In genomic region chr16:2058901-2059300, GRCh38 we compare ENCODE assay signal across 18 cellular contexts. TPM values are rescaled to one million over a fixed set of nuclear protein-coding genes. Genes with fewer than 3 reads are reported as not detected.
"Had no signal": no experiment of that assay in that cellular context is flagged by ENCODE, and none has a peak within 500 bp of the region (broad histone marks: within the 10 kb centered on the region; RNA-seq: fewer than 3 reads in every experiment).

No MANE protein-coding gene starts in this region.

- ATAC-seq: activated CD8-positive, alpha-beta T cell treated with anti-CD3 and anti-CD28 coated beads for 36 hours; activated T-cell treated with anti-CD3 and anti-CD28 coated beads, Interleukin-2, amount 50 U/mL, for 4 hours; natural killer cell; sciatic nerve; WTC11 had no signal

- H3K27ac ChIP-seq: adrenal gland, esophagus muscularis mucosa, prostate gland, suprapubic skin had no signal

- H3K27me3 ChIP-seq: adrenal gland, esophagus muscularis mucosa, suprapubic skin had no signal

- H3K4me3 ChIP-seq: adrenal gland, esophagus muscularis mucosa, prostate gland, suprapubic skin had no signal

- H3K4me1 ChIP-seq: adrenal gland, esophagus muscularis mucosa, prostate gland, suprapubic skin had no signal

- H3K9me3 ChIP-seq: adrenal gland, esophagus muscularis mucosa, prostate gland, suprapubic skin had no signal

- DNase-seq: activated CD4-positive, alpha-beta T cell treated with anti-CD3 and anti-CD28 coated beads for 48 hours; activated CD8-positive, alpha-beta T cell treated with anti-CD3 and anti-CD28 coated beads for 36 hours; activated effector memory CD4-positive, alpha-beta T cell treated with Interleukin-2 at 50 U/mL for 16 hours; activated naive CD4-positive, alpha-beta T cell treated with anti-CD3 and anti-CD28 coated beads, Interleukin-2, amount 50 U/mL, for 16 hours; activated T-cell treated with anti-CD3 and anti-CD28 coated beads, Interleukin-2, amount 50 U/mL, for 4 hours; adrenal gland; caudate nucleus; hypothalamus; kidney; mesendoderm; natural killer cell had no signal

- FAIRE-seq: colon, kidney, TTC549 had no signal

RNA-seq across cellular contexts. Expression of gene NPW, which starts 39.3 kb away (rescaled TPM):
- total RNA-seq: esophagus muscularis mucosa, kidney had no signal
